Comparison of ENCODE assay signal across 8 cellular contexts in genomic region chr4:184474261-184475095, GRCh38. TPM values are rescaled to one million over a fixed set of nuclear protein-coding genes. Genes with fewer than 3 reads are reported as not detected.
DNase-seq lines count a peak whose midpoint lies in the region; ATAC-seq and TF ChIP-seq lines count a peak whose summit lies in the region.

TSS of gene IRF2 (minus strand) at chr4:184474550. CDS start at chr4:184429064, 45,486 bp downstream.

- H3K9me3 ChIP-seq in smooth muscle cell (replicated peaks; ENCODE audit: low read depth), result no peaks in the 10 kb centered on the region

- no peaks in the 10 kb centered on the region for H3K9me3 Mint-ChIP-seq in activated B cell treated with CpG ODN at 0.5 μM for 24 hours

- POLR2A ChIA-PET in activated B cell treated with CpG ODN at 0.5 μM for 24 hours (lab: Charles Lee), result interaction anchor here (0.6 to 5.0 kb wide), 56 partner anchors 9 to 1031 kb away, joined by 3 to 160 read pairs (median 7); partner anchors contain the start of genes CASP3, CENPU and PRIMPOL

- peak within 1 kb of the TSS; percentile 98 for H3K4me2 ChIP-seq in smooth muscle cell

- peak within 1 kb of the TSS; percentile 96 for H3K27ac Mint-ChIP-seq in activated B cell treated with CpG ODN at 0.5 μM for 24 hours

- H3K27ac ChIP-seq in smooth muscle cell (ENCODE audit: low read depth), result peak within 1 kb of the TSS; percentile 92

- peaks cover 6% of the 10 kb centered on the region for H3K4me1 ChIP-seq in smooth muscle cell (ENCODE audit: low read depth)

- peaks cover 24% of the 10 kb centered on the region for H4K20me1 ChIP-seq in smooth muscle cell (ENCODE audit: low read depth)

- intact Hi-C loops in activated B cell treated with CpG ODN at 0.5 μM for 24 hours (cut with micrococcal nuclease), result loop anchor here (1.0 to 10.0 kb wide), 19 partner anchors 24 to 922 kb away; partner anchors contain the start of genes ACSL1, ANKRD37, CASP3 and CENPU

- under 1% methylated on average over 44 of the region's 66 CpGs for WGBS in smooth muscle cell (ENCODE audit: low lambda C conversion rate)

- no peaks in the 10 kb centered on the region for H3K27me3 ChIP-seq in smooth muscle cell (ENCODE audit: low read depth)

- CTCF ChIA-PET in activated B cell treated with CpG ODN at 0.5 μM for 24 hours (lab: Charles Lee), result interaction anchor here (0.9 to 2.6 kb wide), 7 partner anchors 32 to 209 kb away, joined by 3 to 19 read pairs (median 7); no protein-coding TSS in a partner anchor

- H3F3A ChIP-seq in smooth muscle cell (ENCODE audit: low read depth), result peaks cover 9% of the 10 kb centered on the region

- no peaks in the 10 kb centered on the region for H3K27me3 Mint-ChIP-seq in activated B cell treated with CpG ODN at 0.5 μM for 24 hours

- H3K36me3 Mint-ChIP-seq in activated B cell treated with CpG ODN at 0.5 μM for 24 hours (ENCODE audit: low read depth), result peaks cover 43% of the 10 kb centered on the region

- no peaks in the 10 kb centered on the region for H3K36me3 ChIP-seq in smooth muscle cell (ENCODE audit: low read depth)

- in situ Hi-C loops in GM18951 (cut with MboI; ENCODE audit: low sequenced_read_pairs, unreplicated experiment), result no loop called here

- peak within 1 kb of the TSS; percentile 92 to 93 for H3K4me3 ChIP-seq in cardiac fibroblast (replicated peaks in 1 of 2; ENCODE audit: low read depth in 2 of 2, low read length in 2 of 2)
- H3K4me3 ChIP-seq in smooth muscle cell, result peak within 1 kb of the TSS; percentile 95

- DNase-seq in AG08395 (ENCODE audit: low spot score) (peak; percentile 98), NCI-H2227 treated with DMSO at 0.1 percent for 48 hours (lab: John Stamatoyannopoulos, UW) (peak; percentile 90), activated B cell treated with CpG ODN at 0.5 μM for 24 hours (peak; percentile 86), cardiac fibroblast (ENCODE audit: low read depth in 2 of 2) (peak; percentile 98 to 99), iPS-NIHi7 (ENCODE audit: extremely low spot score) (peak; percentile 95), smooth muscle cell (lab: John Stamatoyannopoulos, UW; ENCODE audit: unreplicated experiment) (peak; percentile 82)

- peak within 1 kb of the TSS; percentile 88 for H3K9ac ChIP-seq in smooth muscle cell (ENCODE audit: low read depth)

- H2AFZ ChIP-seq in smooth muscle cell (ENCODE audit: low read depth), result peak within 1 kb of the TSS; percentile 96

- H3K4me3 Mint-ChIP-seq in activated B cell treated with CpG ODN at 0.5 μM for 24 hours, result peak within 1 kb of the TSS; percentile 94

- TF ChIP-seq POLR2A in GM18951 (IDR thresholded peaks at IDR 0.05; ENCODE audit: extremely low read depth, insufficient read depth, insufficient read length), result peak; percentile 84

- H3K4me1 Mint-ChIP-seq in activated B cell treated with CpG ODN at 0.5 μM for 24 hours, result peaks cover 63% of the 10 kb centered on the region

- ATAC-seq in HG03175 (IDR thresholded peaks at IDR 0.05; ENCODE audit: unreplicated experiment) (peak; percentile 60), activated B cell treated with CpG ODN at 0.5 μM for 24 hours (ENCODE audit: low read depth) (peak; percentile 80)

- H3K79me2 ChIP-seq in smooth muscle cell (ENCODE audit: low read depth), result peaks cover 37% of the 10 kb centered on the region

- TF ChIP-seq CTCF in activated B cell treated with CpG ODN at 0.5 μM for 24 hours (IDR thresholded peaks at IDR 0.05) (no peak), cardiac fibroblast (IDR thresholded peaks at IDR 0.05; ENCODE audit: low read depth, low read length) (no peak), smooth muscle cell (IDR thresholded peaks at IDR 0.05; ENCODE audit: borderline replicate concordance, insufficient read depth, poor library complexity, severe bottlenecking) (no peak)

RNA-seq across cellular contexts. Expression of gene IRF2, which starts in this region (rescaled TPM):
- total RNA-seq in activated B cell treated with CpG ODN at 0.5 μM for 24 hours (65.5 and 66.2 TPM in 2 replicates), smooth muscle cell (18.4 and 21.6 TPM in 2 replicates)
- polyA plus RNA-seq in smooth muscle cell, result 6.6 and 10.2 TPM in 2 replicates

Comparison
In these comparisons a context has a peak if more than half of its experiments do, and no peak if none do; other contexts are left out.
1. Peak in every context shown above with its lines: DNase-seq, ATAC-seq, H3K4me3 ChIP-seq and H3K27ac ChIP-seq.